18 cellular contexts compared by ENCODE assay signal in genomic region chr4:77082886-77083608, GRCh38.
"Had no signal": no experiment of that assay in that cellular context is flagged by ENCODE, and none has a peak within 500 bp of the region (broad histone marks: within the 10 kb centered on the region; RNA-seq: fewer than 3 reads in every experiment).

No MANE protein-coding gene starts in this region.

- DNase-seq: activated CD4-positive, alpha-beta T cell treated with anti-CD3 and anti-CD28 coated beads, Interleukin-2, amount 50 U/mL, for 4 hours; activated CD4-positive, CD25-positive, alpha-beta regulatory T cell; activated effector memory CD4-positive, alpha-beta T cell treated with anti-CD3 and anti-CD28 coated beads, Interleukin-2, amount 50 U/mL, for 16 hours; activated T-cell treated with anti-CD3 and anti-CD28 coated beads, Interleukin-2, amount 50 U/mL, for 4 hours; brain microvascular endothelial cell; cerebellar nuclear complex; dermis blood vessel endothelial cell; glutamatergic neuron; immature natural killer cell; lower lobe of right lung; midbrain; right cardiac atrium; spleen; stimulated activated CD4-positive, alpha-beta T cell treated with anti-CD3 and anti-CD28 coated beads, Interleukin-2, amount 100 ng/mL, for 24 hours; stimulated activated naive CD8-positive, alpha-beta T cell treated with anti-CD3 and anti-CD28 coated beads, Interleukin-15, Interleukin-2, amounts not matched to agents 100 U/mL and 50 U/mL, for 24 hours; upper lobe of right lung had no signal

- H3K4me3 Mint-ChIP-seq: activated T-cell treated with anti-CD3 and anti-CD28 coated beads, Interleukin-2, amount 50 U/mL, for 4 hours; immature natural killer cell; T-helper 1 cell treated with Interleukin-12 subunit alpha and Interleukin-12 subunit beta and Interleukin-4 antibody, amounts not matched to agents 30 μg/mL and 1 μg/mL, for 36 hours had no signal

- H3K9me3 Mint-ChIP-seq: activated naive CD4-positive, alpha-beta T cell treated with anti-CD3 and anti-CD28 coated beads, Interleukin-2, amount 50 U/mL, for 72 hours; activated T-cell treated with anti-CD3 and anti-CD28 coated beads, Interleukin-2, amount 50 U/mL, for 4 hours; immature natural killer cell had no signal

- H3K27ac Mint-ChIP-seq: activated naive CD4-positive, alpha-beta T cell treated with anti-CD3 and anti-CD28 coated beads, Interleukin-2, amount 50 U/mL, for 72 hours; immature natural killer cell; T-helper 1 cell treated with Interleukin-12 subunit alpha and Interleukin-12 subunit beta and Interleukin-4 antibody, amounts not matched to agents 30 μg/mL and 1 μg/mL, for 36 hours had no signal

- ATAC-seq: activated naive CD4-positive, alpha-beta T cell treated with anti-CD3 and anti-CD28 coated beads, Interleukin-2, amount 50 U/mL, for 72 hours; activated T-cell treated with anti-CD3 and anti-CD28 coated beads, Interleukin-2, amount 50 U/mL, for 4 hours; lower lobe of right lung; right cardiac atrium; stimulated activated naive CD8-positive, alpha-beta T cell treated with anti-CD3 and anti-CD28 coated beads, Interleukin-15, Interleukin-2, amounts not matched to agents 100 U/mL and 50 U/mL, for 24 hours; upper lobe of right lung had no signal
